Comparison of ENCODE assay signal across 19 cellular contexts in the genomic region with DNA sequence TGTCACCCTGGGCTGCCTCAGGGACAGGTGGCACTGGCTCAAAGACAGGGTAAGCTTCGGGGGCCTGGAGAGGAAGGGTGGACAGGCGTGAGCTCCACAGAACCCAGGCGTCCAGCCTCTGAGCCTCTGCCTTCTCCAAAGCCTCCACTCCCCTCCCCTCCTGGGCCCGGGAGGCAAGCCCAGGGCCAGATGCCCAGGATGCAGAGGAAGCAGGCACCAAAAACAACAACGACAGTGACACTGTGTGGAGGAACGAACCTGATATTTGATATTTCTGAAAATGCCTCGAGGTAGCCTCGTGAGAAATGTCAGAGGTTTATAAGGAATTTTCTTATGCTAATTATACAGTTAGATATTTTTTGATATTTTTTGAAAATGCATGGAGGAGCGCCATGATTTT. TPM values are rescaled to one million over a fixed set of nuclear protein-coding genes. Genes with fewer than 3 reads are reported as not detected.
DNase-seq lines count a peak whose midpoint lies in the region; ATAC-seq, FAIRE-seq and TF ChIP-seq lines count a peak whose summit lies in the region.
"Had no signal": no experiment of that assay in that cellular context is flagged by ENCODE, and none has a peak within 500 bp of the region (broad histone marks: within the 10 kb centered on the region; RNA-seq: fewer than 3 reads in every experiment).

No MANE protein-coding gene starts in this region.

- H3K9me3 Mint-ChIP-seq in endodermal cell = no peaks in the 10 kb centered on the region
- H3K9me3 Mint-ChIP-seq in stimulated activated naive B cell treated with anti-CD40 and anti-IgM and Interleukin-4, amounts not matched to agents 10 μg/mL and 1 μg/mL and 100 μg/mL, for 72 hours = no peaks in the 10 kb centered on the region
- no peaks in the 10 kb centered on the region for H3K9me3 Mint-ChIP-seq in effector memory CD8-positive, alpha-beta T cell
- H3K9me3 Mint-ChIP-seq: CD8-positive, alpha-beta T cell; HFFc6 had no signal

- H4K20me1 ChIP-seq in HepG2 (ENCODE audit: insufficient read depth, low read length) = no peaks in the 10 kb centered on the region
- no peaks in the 10 kb centered on the region for H4K20me1 ChIP-seq in mammary epithelial cell (ENCODE audit: insufficient read depth, low read length)

- TF ChIP-seq POLR2A in HepG2 (IDR thresholded peaks at IDR 0.05; ENCODE audit: insufficient read depth in 1 of 2, low read depth in 2 of 2, low read length in 2 of 2) (no peak), right lobe of liver (IDR thresholded peaks at IDR 0.05) (no peak)

- TF ChIP-seq CTCF in HepG2 (CRISPR knock-in tag; IDR thresholded peaks at IDR 0.05) (no peak), right lobe of liver (IDR thresholded peaks at IDR 0.05) (no peak), Panc1 (IDR thresholded peaks at IDR 0.05) (no peak), endodermal cell (conservative IDR thresholded peaks at IDR 0.05) (no peak), mammary epithelial cell (conservative IDR thresholded peaks at IDR 0.05 in 1 of 2, IDR thresholded peaks at IDR 0.05 in 1 of 2; ENCODE audit: extremely low read depth in 1 of 2, insufficient read depth in 1 of 2, low read depth in 1 of 2, low read length in 2 of 2) (no peak)

- H3K27me3 ChIP-seq in HepG2 (ENCODE audit: control insufficient read depth in 1 of 2, insufficient read depth in 2 of 2, low read length in 2 of 2) (no peaks in the 10 kb centered on the region), right lobe of liver (no peaks in the 10 kb centered on the region), Panc1 (ENCODE audit: control insufficient read depth, insufficient read depth, low read length) (no peaks in the 10 kb centered on the region), endodermal cell (ENCODE audit: control insufficient read depth, insufficient read depth, low read length, poor library complexity, severe bottlenecking) (no peaks in the 10 kb centered on the region), mammary epithelial cell (ENCODE audit: insufficient read depth, low read length) (no peaks in the 10 kb centered on the region)

- H3K36me3 Mint-ChIP-seq in endodermal cell (ENCODE audit: low read depth) = peaks cover 57% of the 10 kb centered on the region
- peaks cover 37 to 52% of the 10 kb centered on the region in 2 donors for H3K36me3 Mint-ChIP-seq in stimulated activated naive B cell treated with anti-CD40 and anti-IgM and Interleukin-4, amounts not matched to agents 10 μg/mL and 1 μg/mL and 100 μg/mL, for 72 hours
- H3K36me3 Mint-ChIP-seq in effector memory CD8-positive, alpha-beta T cell (ENCODE audit: insufficient read depth) = peaks cover 52% of the 10 kb centered on the region

- in situ Hi-C loops in HepG2 (cut with HindIII; ENCODE audit: extremely low pct_ligation_motif_present, low pct_unique_long_range_greater_than_20kb) = no loop called here
- in situ Hi-C loops in Panc1 (cut with HindIII; ENCODE audit: low pct_unique_long_range_greater_than_20kb, low sequenced_read_pairs) = no loop called here
- in situ Hi-C loops in mammary epithelial cell (cut with MboI; ENCODE audit: low sequenced_read_pairs in 2 of 2) = no loop called here

- H3K4me1 ChIP-seq in HepG2 (ENCODE audit: insufficient read depth, low read length) (peaks cover 10% of the 10 kb centered on the region), right lobe of liver (peaks cover 0 to 1% (median 0%) of the 10 kb centered on the region in 4 donors), Panc1 (ENCODE audit: control insufficient read depth, insufficient read depth, low read length) (peaks cover 4% of the 10 kb centered on the region; the same call in 1 of the 2 replicates), endodermal cell (ENCODE audit: control insufficient read depth, insufficient read depth, low read length) (no peaks in the 10 kb centered on the region), mammary epithelial cell (ENCODE audit: insufficient read depth, low read length) (peaks cover 6% of the 10 kb centered on the region)
- H3K4me1 ChIP-seq: HAP-1 had no signal

- no peak overlapping the region for H3K9ac ChIP-seq in HepG2 (ENCODE audit: insufficient read depth, low read depth, low read length)
- no peak overlapping the region for H3K9ac ChIP-seq in endodermal cell (ENCODE audit: extremely low read depth, low read length, poor library complexity, severe bottlenecking)
- H3K9ac ChIP-seq in mammary epithelial cell (ENCODE audit: insufficient read depth, low read length) = no peak overlapping the region
- H3K9ac ChIP-seq: GM23248 had no signal

- H2AFZ ChIP-seq in HepG2 (ENCODE audit: low read length) (no peak overlapping the region), mammary epithelial cell (ENCODE audit: low read depth, low read length) (no peak overlapping the region)
- H2AFZ ChIP-seq: GM23248 had no signal

- CTCF ChIA-PET in HepG2 (lab: Yijun Ruan, JAX; ENCODE audit: low intra/inter-chr PET ratio, low total read pairs) = no interaction called here
- CTCF ChIA-PET in Panc1 (lab: Charles Lee) = no interaction called here
- CTCF ChIA-PET in mammary epithelial cell (lab: Charles Lee; ENCODE audit: low non-redundant PET) = no interaction called here

- FAIRE-seq in HepG2 (lab: Jason Lieb, UNC) = no peak
- FAIRE-seq: A549, GM12891, GM19239 had no signal

- H3K4me2 ChIP-seq in HepG2 (ENCODE audit: low read depth, low read length) (no peak overlapping the region), mammary epithelial cell (ENCODE audit: insufficient read depth, low read depth, low read length) (no peak overlapping the region)
- H3K4me2 ChIP-seq: A549 had no signal

- no peak overlapping the region for H3K4me3 Mint-ChIP-seq in endodermal cell
- H3K4me3 Mint-ChIP-seq in stimulated activated naive B cell treated with anti-CD40 and anti-IgM and Interleukin-4, amounts not matched to agents 10 μg/mL and 1 μg/mL and 100 μg/mL, for 72 hours = no peak overlapping the region
- no peak overlapping the region for H3K4me3 Mint-ChIP-seq in effector memory CD8-positive, alpha-beta T cell
- H3K4me3 Mint-ChIP-seq: CD8-positive, alpha-beta T cell; HFFc6 had no signal

- H3K4me3 ChIP-seq in HepG2 (replicated peaks in 1 of 3; ENCODE audit: insufficient read depth in 1 of 3, low read depth in 2 of 3, low read length in 3 of 3) (no peak overlapping the region), right lobe of liver (no peak overlapping the region), Panc1 (ENCODE audit: low read depth in 2 of 2, low read length in 2 of 2) (no peak overlapping the region), endodermal cell (ENCODE audit: low read length) (no peak overlapping the region), mammary epithelial cell (replicated peaks in 1 of 3; ENCODE audit: insufficient read depth in 1 of 3, low read depth in 2 of 3, low read length in 3 of 3) (no peak overlapping the region)
- H3K4me3 ChIP-seq: A549, GM23248, HAP-1 had no signal

- intact Hi-C loops in HepG2 (cut with micrococcal nuclease; ENCODE audit: unreplicated experiment) (no loop called here), right lobe of liver (cut with DNase I) (no loop called here), Panc1 (cut with micrococcal nuclease; ENCODE audit: unreplicated experiment) (no loop called here), mammary epithelial cell (cut with micrococcal nuclease) (no loop called here)

- no peak for TF ChIP-seq EP300 in HepG2 (IDR thresholded peaks at IDR 0.05; ENCODE audit: low read depth in 2 of 2, low read length in 2 of 2)
- TF ChIP-seq EP300 in HepG2 (CRISPR knock-in tag; IDR thresholded peaks at IDR 0.05; ENCODE audit: borderline replicate concordance) = no peak

- H3K27ac ChIP-seq in HepG2 (ENCODE audit: extremely low read length, insufficient read depth, low read length) (no peak overlapping the region), right lobe of liver (no peak overlapping the region), Panc1 (ENCODE audit: low read length) (no peak overlapping the region), endodermal cell (ENCODE audit: low read depth, low read length) (no peak overlapping the region), mammary epithelial cell (ENCODE audit: insufficient read depth, low read depth, low read length) (no peak overlapping the region)
- H3K27ac ChIP-seq: 22Rv1, A549, GM23248 had no signal

- H3K27me3 Mint-ChIP-seq in endodermal cell (ENCODE audit: insufficient read depth) = no peaks in the 10 kb centered on the region
- no peaks in the 10 kb centered on the region for H3K27me3 Mint-ChIP-seq in stimulated activated naive B cell treated with anti-CD40 and anti-IgM and Interleukin-4, amounts not matched to agents 10 μg/mL and 1 μg/mL and 100 μg/mL, for 72 hours
- H3K27me3 Mint-ChIP-seq in effector memory CD8-positive, alpha-beta T cell = no peaks in the 10 kb centered on the region

- dilution Hi-C loops in mammary epithelial cell (cut with HindIII; ENCODE audit: low sequenced_read_pairs) = loop anchor here (5.0 to 10.0 kb wide), 3 partner anchors 71 to 187 kb away; a partner anchor contains a TSS

- WGBS in HepG2 (ENCODE audit: low lambda C conversion rate) = 96% methylated on average over 7 of the region's 9 CpGs
- WGBS in right lobe of liver (ENCODE audit: insufficient coverage, low coverage, low lambda C conversion rate, missing lambda C conversion rate) = 91% methylated on average over 5 of the region's 9 CpGs
- WGBS in endodermal cell (ENCODE audit: insufficient coverage in 1 of 2, insufficient read length in 1 of 2), 2 experiments = 94 to 97% methylated on average over 6 to 9 of the region's 9 CpGs
- WGBS in mammary epithelial cell (ENCODE audit: low coverage, missing lambda C conversion rate) = 95% methylated on average over 7 of the region's 9 CpGs

- peak overlapping the region; percentile 48 for H3K27ac Mint-ChIP-seq in endodermal cell
- no peak overlapping the region for H3K27ac Mint-ChIP-seq in stimulated activated naive B cell treated with anti-CD40 and anti-IgM and Interleukin-4, amounts not matched to agents 10 μg/mL and 1 μg/mL and 100 μg/mL, for 72 hours
- peak overlapping the region in 1 of 2 donors; percentile 16 for H3K27ac Mint-ChIP-seq in effector memory CD8-positive, alpha-beta T cell
- H3K27ac Mint-ChIP-seq: CD8-positive, alpha-beta T cell; HFFc6 had no signal

- POLR2A ChIA-PET in HepG2 (lab: Yijun Ruan, JAX) (interaction anchor here (0.6 to 1.1 kb wide), 2 partner anchors 12 to 156 kb away, joined by 3 to 4 read pairs; no protein-coding TSS in a partner anchor), Panc1 (lab: Charles Lee) (no interaction called here)

- DNase-seq in HepG2 (ENCODE audit: low spot score) = no peak
- DNase-seq in right lobe of liver = no peak
- no peak for DNase-seq in Panc1 (ENCODE audit: low read depth, low spot score)
- no peak for DNase-seq in endodermal cell
- no peak for DNase-seq in stimulated activated naive B cell treated with anti-CD40 and anti-IgM and Interleukin-4, amounts not matched to agents 10 μg/mL and 1 μg/mL and 100 μg/mL, for 72 hours
- no peak for DNase-seq in mammary epithelial cell
- DNase-seq in effector memory CD8-positive, alpha-beta T cell = no peak
- DNase-seq: AML-193; Calu3; CD8-positive, alpha-beta T cell; DMS79 treated with DMSO at 0.1 percent for 48 hours; GM23248; HFFc6 had no signal

- ATAC-seq in HepG2 (no peak), right lobe of liver (no peak), Panc1 (0 out of 2 replicates have a peak, but pooled peaks have one; percentile 6)
- no peak for ATAC-seq in stimulated activated naive B cell treated with anti-CD40 and anti-IgM and Interleukin-4, amounts not matched to agents 10 μg/mL and 1 μg/mL and 100 μg/mL, for 72 hours (replicated peaks)
- ATAC-seq in effector memory CD8-positive, alpha-beta T cell (replicated peaks) = no peak
- ATAC-seq: A549; CD8-positive, alpha-beta T cell had no signal

- peaks cover 1% of the 10 kb centered on the region for H3K4me1 Mint-ChIP-seq in endodermal cell
- peaks cover 22 to 47% of the 10 kb centered on the region in 2 donors for H3K4me1 Mint-ChIP-seq in stimulated activated naive B cell treated with anti-CD40 and anti-IgM and Interleukin-4, amounts not matched to agents 10 μg/mL and 1 μg/mL and 100 μg/mL, for 72 hours
- H3K4me1 Mint-ChIP-seq in effector memory CD8-positive, alpha-beta T cell (ENCODE audit: low read depth in 2 of 2) = peaks cover 16 to 26% of the 10 kb centered on the region in 2 donors

- peaks cover 6 to 14% of the 10 kb centered on the region in 2 experiments for H3K36me3 ChIP-seq in HepG2 (replicated peaks in 1 of 2; ENCODE audit: control insufficient read depth in 1 of 2, insufficient read depth in 2 of 2, low read length in 2 of 2)
- H3K36me3 ChIP-seq in right lobe of liver = peaks cover 0 to 6% (median 0%) of the 10 kb centered on the region in 4 donors
- no peaks in the 10 kb centered on the region for H3K36me3 ChIP-seq in Panc1 (ENCODE audit: control insufficient read depth, insufficient read depth, low read length)
- H3K36me3 ChIP-seq in endodermal cell (ENCODE audit: control insufficient read depth, insufficient read depth, low read length) = peaks cover 69% of the 10 kb centered on the region
- peaks cover 4% of the 10 kb centered on the region for H3K36me3 ChIP-seq in mammary epithelial cell (ENCODE audit: insufficient read depth, low read length)

- H3K79me2 ChIP-seq in HepG2 (ENCODE audit: insufficient read depth, low read length) (peaks cover 2% of the 10 kb centered on the region), mammary epithelial cell (ENCODE audit: insufficient read depth, low read length) (peaks cover 7% of the 10 kb centered on the region)

- no TSS peak for BruUV-seq in HepG2 (replicated peaks; lab: Mats Ljungman, UMichigan)
- no TSS peak for BruUV-seq in Panc1 (replicated peaks; lab: Mats Ljungman, UMichigan)
- BruUV-seq in mammary epithelial cell (replicated peaks; lab: Mats Ljungman, UMichigan) = no TSS peak

- H3K9me3 ChIP-seq in HepG2 (ENCODE audit: low read length) = no peaks in the 10 kb centered on the region
- H3K9me3 ChIP-seq in right lobe of liver = no peaks in the 10 kb centered on the region
- H3K9me3 ChIP-seq in Panc1 (ENCODE audit: control insufficient read depth, insufficient read depth, low read depth, low read length) = no peaks in the 10 kb centered on the region
- H3K9me3 ChIP-seq in endodermal cell (ENCODE audit: control insufficient read depth, low read length) = no peaks in the 10 kb centered on the region
- H3K9me3 ChIP-seq in mammary epithelial cell (replicated peaks; ENCODE audit: insufficient read depth, low read length) = no peaks in the 10 kb centered on the region
- H3K9me3 ChIP-seq: A549, HAP-1 had no signal

- no peak for TF ChIP-seq RAD21 in HepG2 (CRISPR knock-in tag; IDR thresholded peaks at IDR 0.05)

RNA-seq across cellular contexts. Expression of a gene that starts 6.0 kb away (rescaled TPM):
- total RNA-seq in HepG2 (2016; rRNA removed; fragmentation: Illumina TruSeq; extraction: Trizol) = 20.6 and 33.8 TPM in 2 replicates
- 194 and 197 TPM in 2 replicates for total RNA-seq in HepG2 (2016; cell fraction: cytosol; rRNA removed; fragmentation: Illumina TruSeq; extraction: Trizol; ENCODE audit: low read depth)
- total RNA-seq in HepG2 (2016; cell fraction: insoluble cytoplasmic fraction; rRNA removed; fragmentation: Illumina TruSeq; extraction: Trizol) = 22.9 and 35.1 TPM in 2 replicates
- total RNA-seq in HepG2 (2016; cell fraction: membrane; rRNA removed; fragmentation: Illumina TruSeq; extraction: Trizol) = 119 and 127 TPM in 2 replicates
- 13.0 and 13.8 TPM in 2 replicates for total RNA-seq in HepG2 (2016; cell fraction: nucleus; rRNA removed; fragmentation: Illumina TruSeq; extraction: Trizol)
- polyA plus RNA-seq in HepG2 (2011; rRNA removed) = 17.3 and 17.7 TPM in 2 replicates
- polyA plus RNA-seq in HepG2 (2011; cell fraction: cytosol; rRNA removed) = 16.6 and 23.0 TPM in 2 replicates
- 6.8 and 7.6 TPM in 2 replicates for polyA plus RNA-seq in HepG2 (2011; cell fraction: nucleus; rRNA removed)
- polyA plus RNA-seq in HepG2 (2012) = 9.5 and 11.7 TPM in 2 replicates
- polyA plus RNA-seq in HepG2 (2016; cell fraction: cytosol; fragmentation: Illumina TruSeq; extraction: Trizol; ENCODE audit: low read depth) = 217 TPM in 2 replicates
- 24.4 and 25.8 TPM in 2 replicates for polyA plus RNA-seq in HepG2 (2016; cell fraction: insoluble cytoplasmic fraction; fragmentation: Illumina TruSeq; extraction: Trizol; ENCODE audit: low read depth)
- 119 and 124 TPM in 2 replicates for polyA plus RNA-seq in HepG2 (2016; cell fraction: membrane; fragmentation: Illumina TruSeq; extraction: Trizol; ENCODE audit: low read depth)
- polyA plus RNA-seq in HepG2 (2016; cell fraction: nucleus; fragmentation: Illumina TruSeq; extraction: Trizol; ENCODE audit: insufficient read depth, low read depth) = 23.8 and 25.6 TPM in 2 replicates
- 4.2 and 4.3 TPM in 2 replicates for polyA minus RNA-seq in HepG2 (2011; rRNA and poly(A)+ RNA removed; ENCODE audit: low replicate concordance)
- polyA minus RNA-seq in HepG2 (2011; cell fraction: cytosol; rRNA and poly(A)+ RNA removed) = 5.2 and 7.2 TPM in 2 replicates
- 3.6 and 3.9 TPM in 2 replicates for polyA minus RNA-seq in HepG2 (2011; cell fraction: nucleus; rRNA and poly(A)+ RNA removed)
- total RNA-seq in right lobe of liver = 10 to 100 TPM in 2 of 6 experiments, 1 to 10 TPM in 4; 5.9 to 14.3 (median 7.9) TPM
- total RNA-seq in Panc1 (2021; ENCODE audit: unreplicated experiment) = 45.8 TPM
- 43.8 TPM for polyA plus RNA-seq in Panc1 (2012; ENCODE audit: insufficient read length)
- 10 to 100 TPM; 64.7 to 67.6 TPM for total RNA-seq in endodermal cell
- 39.4 TPM for polyA plus RNA-seq in endodermal cell (2013, experiment 1 of 2)
- 41.9 TPM for polyA plus RNA-seq in endodermal cell (2013, experiment 2 of 2)
- total RNA-seq in mammary epithelial cell = 10 to 100 TPM; 26.1 to 28.5 TPM
- 22.5 TPM for polyA plus RNA-seq in mammary epithelial cell
- polyA minus RNA-seq in mammary epithelial cell = 1.7 TPM

RNA-seq across cellular contexts. Expression of a gene that starts 8.5 kb away (rescaled TPM):
- 0.11 and 0.13 TPM in 2 replicates for total RNA-seq in HepG2 (2016; rRNA removed; fragmentation: Illumina TruSeq; extraction: Trizol)
- total RNA-seq in HepG2 (2016; cell fraction: cytosol; rRNA removed; fragmentation: Illumina TruSeq; extraction: Trizol; ENCODE audit: low read depth) = 0.18 and 0.20 TPM in 2 replicates
- total RNA-seq in HepG2 (2016; cell fraction: insoluble cytoplasmic fraction; rRNA removed; fragmentation: Illumina TruSeq; extraction: Trizol) = 0.19 TPM in 1 of 2 replicates, not detected in the other
- 0.19 and 0.31 TPM in 2 replicates for total RNA-seq in HepG2 (2016; cell fraction: membrane; rRNA removed; fragmentation: Illumina TruSeq; extraction: Trizol)
- total RNA-seq in HepG2 (2016; cell fraction: nucleus; rRNA removed; fragmentation: Illumina TruSeq; extraction: Trizol) = not detected in 2 replicates
- 1.8 and 2.6 TPM in 2 replicates for polyA plus RNA-seq in HepG2 (2011; rRNA removed)
- 1.5 and 1.6 TPM in 2 replicates for polyA plus RNA-seq in HepG2 (2011; cell fraction: cytosol; rRNA removed)
- 1.7 and 2.3 TPM in 2 replicates for polyA plus RNA-seq in HepG2 (2011; cell fraction: nucleus; rRNA removed)
- 0.57 and 0.99 TPM in 2 replicates for polyA plus RNA-seq in HepG2 (2012)
- polyA plus RNA-seq in HepG2 (2016; cell fraction: cytosol; fragmentation: Illumina TruSeq; extraction: Trizol; ENCODE audit: low read depth) = 0.20 and 0.23 TPM in 2 replicates
- polyA plus RNA-seq in HepG2 (2016; cell fraction: insoluble cytoplasmic fraction; fragmentation: Illumina TruSeq; extraction: Trizol; ENCODE audit: low read depth) = 0.44 and 0.81 TPM in 2 replicates
- 0.44 and 0.47 TPM in 2 replicates for polyA plus RNA-seq in HepG2 (2016; cell fraction: membrane; fragmentation: Illumina TruSeq; extraction: Trizol; ENCODE audit: low read depth)
- polyA plus RNA-seq in HepG2 (2016; cell fraction: nucleus; fragmentation: Illumina TruSeq; extraction: Trizol; ENCODE audit: insufficient read depth, low read depth) = 0.28 and 0.49 TPM in 2 replicates
- polyA minus RNA-seq in HepG2 (2011; rRNA and poly(A)+ RNA removed; ENCODE audit: low replicate concordance) = 0.94 and 3.5 TPM in 2 replicates
- 0.49 and 0.97 TPM in 2 replicates for polyA minus RNA-seq in HepG2 (2011; cell fraction: cytosol; rRNA and poly(A)+ RNA removed)
- 0.25 and 0.77 TPM in 2 replicates for polyA minus RNA-seq in HepG2 (2011; cell fraction: nucleus; rRNA and poly(A)+ RNA removed)
- under 1 TPM in 4 of 6 experiments, not detected in 2; 0.13 to 0.74 (median 0.43) TPM for total RNA-seq in right lobe of liver
- total RNA-seq in Panc1 (2021; ENCODE audit: unreplicated experiment) = 2.9 TPM
- polyA plus RNA-seq in Panc1 (2012; ENCODE audit: insufficient read length) = 7.4 TPM
- total RNA-seq in endodermal cell = 1 to 10 TPM; 3.1 to 3.3 TPM
- 3.8 TPM for polyA plus RNA-seq in endodermal cell (2013, experiment 1 of 2)
- polyA plus RNA-seq in endodermal cell (2013, experiment 2 of 2) = 2.8 TPM
- 1 to 10 TPM in 1 of 2 donors, under 1 TPM in 1; 0.94 to 2.8 TPM for total RNA-seq in mammary epithelial cell
- polyA plus RNA-seq in mammary epithelial cell = 2.1 TPM
- 3.3 TPM for polyA minus RNA-seq in mammary epithelial cell
- total RNA-seq: CD8-positive, alpha-beta T cell; H4 had no signal

RNA-seq across cellular contexts. Expression of a gene that starts 35.4 kb away (rescaled TPM):
- 7.4 and 13.7 TPM in 2 replicates for total RNA-seq in HepG2 (2016; rRNA removed; fragmentation: Illumina TruSeq; extraction: Trizol)
- total RNA-seq in HepG2 (2016; cell fraction: cytosol; rRNA removed; fragmentation: Illumina TruSeq; extraction: Trizol; ENCODE audit: low read depth) = 0.88 and 1.0 TPM in 2 replicates
- total RNA-seq in HepG2 (2016; cell fraction: insoluble cytoplasmic fraction; rRNA removed; fragmentation: Illumina TruSeq; extraction: Trizol) = 7.5 and 14.8 TPM in 2 replicates
- 3.5 and 3.7 TPM in 2 replicates for total RNA-seq in HepG2 (2016; cell fraction: membrane; rRNA removed; fragmentation: Illumina TruSeq; extraction: Trizol)
- total RNA-seq in HepG2 (2016; cell fraction: nucleus; rRNA removed; fragmentation: Illumina TruSeq; extraction: Trizol) = 7.2 and 8.5 TPM in 2 replicates
- polyA plus RNA-seq in HepG2 (2011; rRNA removed) = 6.0 and 10.1 TPM in 2 replicates
- 4.8 and 8.3 TPM in 2 replicates for polyA plus RNA-seq in HepG2 (2011; cell fraction: cytosol; rRNA removed)
- polyA plus RNA-seq in HepG2 (2011; cell fraction: nucleus; rRNA removed) = 32.6 and 42.1 TPM in 2 replicates
- 6.0 and 7.5 TPM in 2 replicates for polyA plus RNA-seq in HepG2 (2012)
- polyA plus RNA-seq in HepG2 (2016; cell fraction: cytosol; fragmentation: Illumina TruSeq; extraction: Trizol; ENCODE audit: low read depth) = 0.59 and 0.62 TPM in 2 replicates
- polyA plus RNA-seq in HepG2 (2016; cell fraction: insoluble cytoplasmic fraction; fragmentation: Illumina TruSeq; extraction: Trizol; ENCODE audit: low read depth) = 8.3 and 8.7 TPM in 2 replicates
- polyA plus RNA-seq in HepG2 (2016; cell fraction: membrane; fragmentation: Illumina TruSeq; extraction: Trizol; ENCODE audit: low read depth) = 2.0 and 2.5 TPM in 2 replicates
- 18.4 and 19.3 TPM in 2 replicates for polyA plus RNA-seq in HepG2 (2016; cell fraction: nucleus; fragmentation: Illumina TruSeq; extraction: Trizol; ENCODE audit: insufficient read depth, low read depth)
- polyA minus RNA-seq in HepG2 (2011; rRNA and poly(A)+ RNA removed; ENCODE audit: low replicate concordance) = 9.2 and 19.5 TPM in 2 replicates
- polyA minus RNA-seq in HepG2 (2011; cell fraction: cytosol; rRNA and poly(A)+ RNA removed) = 8.9 and 9.6 TPM in 2 replicates
- polyA minus RNA-seq in HepG2 (2011; cell fraction: nucleus; rRNA and poly(A)+ RNA removed) = 6.3 and 7.0 TPM in 2 replicates
- total RNA-seq in right lobe of liver = 1 to 10 TPM; 2.8 to 8.0 (median 3.4) TPM
- total RNA-seq in Panc1 (2021; ENCODE audit: unreplicated experiment) = 52.3 TPM
- 67.1 TPM for polyA plus RNA-seq in Panc1 (2012; ENCODE audit: insufficient read length)
- total RNA-seq in endodermal cell = 10 to 100 TPM; 74.0 to 84.3 TPM
- 49.4 TPM for polyA plus RNA-seq in endodermal cell (2013, experiment 1 of 2)
- 46.5 TPM for polyA plus RNA-seq in endodermal cell (2013, experiment 2 of 2)
- total RNA-seq in mammary epithelial cell = 10 to 100 TPM; 18.5 to 24.9 TPM
- 8.4 TPM for polyA plus RNA-seq in mammary epithelial cell
- 28.9 TPM for polyA minus RNA-seq in mammary epithelial cell
